Comparison of ENCODE assay signal across 8 cellular contexts in genomic region chr12:49058366-49059062, GRCh38. TPM values are rescaled to one million over a fixed set of nuclear protein-coding genes. Genes with fewer than 3 reads are reported as not detected.
A peak's percentile ranks its signal among the peaks of the same experiment; 100 is the strongest.
DNase-seq lines count a peak whose midpoint lies in the region; ATAC-seq lines count a peak whose summit lies in the region.

No MANE protein-coding gene starts in this region.

- ATAC-seq in natural killer cell treated with Interleukin-12 subunit alpha and Interleukin-12 subunit beta and Interleukin-15 and Interleukin-18, amount 100 ng/mL, for 72 hours: no peak
- ATAC-seq in HG03565 (IDR thresholded peaks at IDR 0.05; ENCODE audit: unreplicated experiment): no peak

- no peaks in the 10 kb centered on the region for H3K27me3 Mint-ChIP-seq in dendritic cell treated with granulocyte-macrophage colony-stimulating factor and Interleukin-4, amounts not matched to agents 40 ng/mL and 50 ng/mL, for 4 days
- no peaks in the 10 kb centered on the region for H3K27me3 Mint-ChIP-seq in natural killer cell treated with Interleukin-12 subunit alpha and Interleukin-12 subunit beta and Interleukin-15 and Interleukin-18, amount 100 ng/mL, for 72 hours

- peak overlapping the region; percentile 98 for H3K27ac Mint-ChIP-seq in dendritic cell treated with granulocyte-macrophage colony-stimulating factor and Interleukin-4, amounts not matched to agents 40 ng/mL and 50 ng/mL, for 4 days
- peak overlapping the region; percentile 67 to 90 for H3K27ac Mint-ChIP-seq in natural killer cell treated with Interleukin-12 subunit alpha and Interleukin-12 subunit beta and Interleukin-15 and Interleukin-18, amount 100 ng/mL, for 72 hours

- no peak for DNase-seq in Jurkat, Clone E6-1 (ENCODE audit: low read depth, low spot score)
- DNase-seq in natural killer cell treated with Interleukin-12 subunit alpha and Interleukin-12 subunit beta and Interleukin-15 and Interleukin-18, amount 100 ng/mL, for 72 hours (ENCODE audit: low spot score): no peak
- DNase-seq in middle frontal gyrus (ENCODE audit: extremely low spot score, low spot score) (no peak), mucosa of gallbladder (ENCODE audit: low spot score) (no peak)
- no peak for DNase-seq in activated effector memory CD4-positive, alpha-beta T cell treated with anti-CD3 and anti-CD28 coated beads, Interleukin-2, amount 50 U/mL, for 16 hours

- peak overlapping the region; percentile 95 for H3K4me3 Mint-ChIP-seq in dendritic cell treated with granulocyte-macrophage colony-stimulating factor and Interleukin-4, amounts not matched to agents 40 ng/mL and 50 ng/mL, for 4 days
- peak overlapping the region; percentile 82 for H3K4me3 Mint-ChIP-seq in natural killer cell treated with Interleukin-12 subunit alpha and Interleukin-12 subunit beta and Interleukin-15 and Interleukin-18, amount 100 ng/mL, for 72 hours

- peaks cover 55% of the 10 kb centered on the region for H3K4me1 Mint-ChIP-seq in dendritic cell treated with granulocyte-macrophage colony-stimulating factor and Interleukin-4, amounts not matched to agents 40 ng/mL and 50 ng/mL, for 4 days (ENCODE audit: low read depth)
- peaks cover 48 to 54% of the 10 kb centered on the region in 2 donors for H3K4me1 Mint-ChIP-seq in natural killer cell treated with Interleukin-12 subunit alpha and Interleukin-12 subunit beta and Interleukin-15 and Interleukin-18, amount 100 ng/mL, for 72 hours (ENCODE audit: low read depth in 2 of 2)

- peak overlapping the region; percentile 90 for H3K4me2 ChIP-seq in BLaER1

- H3K36me3 ChIP-seq in BLaER1: peaks cover 23% of the 10 kb centered on the region

- intact Hi-C loops in dendritic cell treated with granulocyte-macrophage colony-stimulating factor and Interleukin-4, amounts not matched to agents 40 ng/mL and 50 ng/mL, for 4 days (cut with micrococcal nuclease): no loop called here

- peak overlapping the region; percentile 98 for H3K4me3 ChIP-seq in BLaER1
- peak overlapping the region; percentile 88 for H3K4me3 ChIP-seq in Jurkat, Clone E6-1 (ENCODE audit: low read length)

- H3K27ac ChIP-seq in BLaER1: peak overlapping the region; percentile 99

- H4K20me1 ChIP-seq in BLaER1: peaks cover 66% of the 10 kb centered on the region

- peaks cover 57% of the 10 kb centered on the region for H3K36me3 Mint-ChIP-seq in dendritic cell treated with granulocyte-macrophage colony-stimulating factor and Interleukin-4, amounts not matched to agents 40 ng/mL and 50 ng/mL, for 4 days (ENCODE audit: low read depth)
- peaks cover 5% of the 10 kb centered on the region for H3K36me3 Mint-ChIP-seq in natural killer cell treated with Interleukin-12 subunit alpha and Interleukin-12 subunit beta and Interleukin-15 and Interleukin-18, amount 100 ng/mL, for 72 hours

- peaks cover 38% of the 10 kb centered on the region for H3K4me1 ChIP-seq in BLaER1

- H3K9me3 ChIP-seq in BLaER1: no peaks in the 10 kb centered on the region

- no peaks in the 10 kb centered on the region for H3K9me3 Mint-ChIP-seq in dendritic cell treated with granulocyte-macrophage colony-stimulating factor and Interleukin-4, amounts not matched to agents 40 ng/mL and 50 ng/mL, for 4 days
- no peaks in the 10 kb centered on the region for H3K9me3 Mint-ChIP-seq in natural killer cell treated with Interleukin-12 subunit alpha and Interleukin-12 subunit beta and Interleukin-15 and Interleukin-18, amount 100 ng/mL, for 72 hours

- peak overlapping the region; percentile 99 for H3K9ac ChIP-seq in BLaER1

- no peaks in the 10 kb centered on the region for H3K27me3 ChIP-seq in BLaER1

RNA-seq across cellular contexts. Expression of gene KMT2D, which starts 2.1 kb away (rescaled TPM):
- polyA plus RNA-seq in Jurkat, Clone E6-1 (2012; ENCODE audit: insufficient read depth, insufficient read length): 60.8 TPM
- 100 to 1,000 TPM; 120 to 199 TPM for total RNA-seq in natural killer cell treated with Interleukin-12 subunit alpha and Interleukin-12 subunit beta and Interleukin-15 and Interleukin-18, amount 100 ng/mL, for 72 hours
- 104 TPM for total RNA-seq in mucosa of gallbladder

RNA-seq across cellular contexts. Expression of gene RHEBL1, which starts 11.3 kb away (rescaled TPM):
- 12.9 TPM for polyA plus RNA-seq in Jurkat, Clone E6-1 (2012; ENCODE audit: insufficient read depth, insufficient read length)
- total RNA-seq in natural killer cell treated with Interleukin-12 subunit alpha and Interleukin-12 subunit beta and Interleukin-15 and Interleukin-18, amount 100 ng/mL, for 72 hours: 10 to 100 TPM; 21.9 to 28.9 TPM
- 0.29 TPM for total RNA-seq in mucosa of gallbladder

RNA-seq across cellular contexts. Expression of gene DHH, which starts 36.1 kb away (rescaled TPM):
- polyA plus RNA-seq in Jurkat, Clone E6-1 (2012; ENCODE audit: insufficient read depth, insufficient read length): not detected
- under 1 TPM; 0.24 to 0.31 TPM for total RNA-seq in natural killer cell treated with Interleukin-12 subunit alpha and Interleukin-12 subunit beta and Interleukin-15 and Interleukin-18, amount 100 ng/mL, for 72 hours
- 1.5 TPM for total RNA-seq in mucosa of gallbladder

RNA-seq across cellular contexts. Expression of gene PRKAG1, which starts 39.9 kb away (rescaled TPM):
- polyA plus RNA-seq in Jurkat, Clone E6-1 (2012; ENCODE audit: insufficient read depth, insufficient read length): 69.8 TPM
- 10 to 100 TPM; 63.4 to 70.3 TPM for total RNA-seq in natural killer cell treated with Interleukin-12 subunit alpha and Interleukin-12 subunit beta and Interleukin-15 and Interleukin-18, amount 100 ng/mL, for 72 hours
- total RNA-seq in mucosa of gallbladder: 51.7 TPM

RNA-seq across cellular contexts. Expression of gene LMBR1L, which starts 52.1 kb away (rescaled TPM):
- polyA plus RNA-seq in Jurkat, Clone E6-1 (2012; ENCODE audit: insufficient read depth, insufficient read length): 71.3 TPM
- 10 to 100 TPM; 55.4 to 74.9 TPM for total RNA-seq in natural killer cell treated with Interleukin-12 subunit alpha and Interleukin-12 subunit beta and Interleukin-15 and Interleukin-18, amount 100 ng/mL, for 72 hours
- total RNA-seq in mucosa of gallbladder: 53.1 TPM

Comparison
In these comparisons a context has a peak if more than half of its experiments do, and no peak if none do; other contexts are left out.
1. RNA of gene RHEBL1, which starts 11.3 kb away (total RNA-seq): 21.9 to 28.9 TPM in natural killer cell treated with Interleukin-12 subunit alpha and Interleukin-12 subunit beta and Interleukin-15 and Interleukin-18, amount 100 ng/mL, for 72 hours; 0.29 TPM in mucosa of gallbladder (single experiment); every median in the first group is over 10 times any median in the second.